8 cellular contexts compared by ENCODE assay signal in genomic region chr3:114827495-114827894, GRCh38.
DNase-seq lines count a peak whose midpoint lies in the region; ATAC-seq, FAIRE-seq and TF ChIP-seq lines count a peak whose summit lies in the region.

No MANE protein-coding gene starts in this region.

- H3K9me3 ChIP-seq in kidney (ENCODE audit: control insufficient read depth in 1 of 2, low read length in 2 of 2) (no peaks in the 10 kb centered on the region), upper lobe of right lung (no peaks in the 10 kb centered on the region)

- H3K36me3 ChIP-seq in kidney (ENCODE audit: control insufficient read depth in 1 of 2, insufficient read depth in 2 of 2, low read length in 2 of 2) (no peaks in the 10 kb centered on the region), upper lobe of right lung (no peaks in the 10 kb centered on the region)

- DNase-seq in AG10803 (ENCODE audit: low read depth) (peak; percentile 57), GM18507 (ENCODE audit: extremely low spot score, insufficient read length, low read depth) (no peak), NCI-H510A treated with DMSO at 0.1 percent for 48 hours (lab: John Stamatoyannopoulos, UW) (peak; percentile 41), astrocyte of the spinal cord (ENCODE audit: low read depth, low spot score) (peak; percentile 52), kidney (no peak), upper lobe of right lung (no peak)

- ATAC-seq in HG03139 (IDR thresholded peaks at IDR 0.05; ENCODE audit: unreplicated experiment) = peak; percentile 85
- peak; percentile 81 for ATAC-seq in upper lobe of right lung
- no peak for ATAC-seq in HG03342 (IDR thresholded peaks at IDR 0.05; ENCODE audit: unreplicated experiment)

- H3K4me3 ChIP-seq in AG10803 (ENCODE audit: low read length) = no peak overlapping the region
- H3K4me3 ChIP-seq in astrocyte of the spinal cord (ENCODE audit: low read depth, low read length) = no peak overlapping the region
- no peak overlapping the region for H3K4me3 ChIP-seq in kidney (ENCODE audit: low read length in 2 of 2)
- H3K4me3 ChIP-seq in upper lobe of right lung = no peak overlapping the region

- in situ Hi-C loops in astrocyte of the spinal cord (cut with HindIII; ENCODE audit: low sequenced_read_pairs) = no loop called here

- peak; percentile 74 for TF ChIP-seq CTCF in AG10803 (conservative IDR thresholded peaks at IDR 0.05; ENCODE audit: low read length)
- TF ChIP-seq CTCF in astrocyte of the spinal cord (IDR thresholded peaks at IDR 0.05; ENCODE audit: low read depth, low read length) = peak; percentile 69
- peak; percentile 57 for TF ChIP-seq CTCF in kidney (IDR thresholded peaks at IDR 0.05; ENCODE audit: borderline replicate concordance, extremely low read depth, insufficient read depth)
- TF ChIP-seq CTCF in upper lobe of right lung (IDR thresholded peaks at IDR 0.05) = peak; percentile 61

- no peaks in the 10 kb centered on the region for H3K27me3 ChIP-seq in upper lobe of right lung

- H3K4me1 ChIP-seq in kidney (ENCODE audit: control insufficient read depth in 1 of 2, insufficient read depth in 1 of 2, low read depth in 1 of 2, low read length in 2 of 2) (peaks cover 0 to 6% of the 10 kb centered on the region in 2 donors), upper lobe of right lung (no peaks in the 10 kb centered on the region)

- H3K27ac ChIP-seq in kidney (ENCODE audit: low read depth in 2 of 2, low read length in 2 of 2) = no peak overlapping the region
- no peak overlapping the region for H3K27ac ChIP-seq in upper lobe of right lung

- FAIRE-seq in GM18507 (lab: Jason Lieb, UNC) = peak; percentile 31
- no peak for FAIRE-seq in kidney (lab: Jason Lieb, UNC)

- H3K9ac ChIP-seq in kidney (ENCODE audit: low read length in 2 of 2) = no peak overlapping the region

- intact Hi-C loops in kidney (cut with DNase I) = no loop called here
- intact Hi-C loops in upper lobe of right lung (cut with DNase I) = no loop called here

Comparison
In these comparisons a context has a peak if more than half of its experiments do, and no peak if none do; other contexts are left out.
1. DNase-seq: peak in AG10803 (single experiment), NCI-H510A treated with DMSO at 0.1 percent for 48 hours (single experiment) and astrocyte of the spinal cord (single experiment); none in GM18507 (single experiment), kidney (single experiment) and upper lobe of right lung (single experiment).
2. Peak in every context shown above with its lines, with median percentiles within 50 percentile points of each other: CTCF ChIP-seq.